In genomic region chr7:14837216-14837615, GRCh38 we compare ENCODE assay signal across 21 cellular contexts.
DNase-seq lines count a peak whose midpoint lies in the region; ATAC-seq, FAIRE-seq and TF ChIP-seq lines count a peak whose summit lies in the region.
"Had no signal": no experiment of that assay in that cellular context is flagged by ENCODE, and none has a peak within 500 bp of the region (broad histone marks: within the 10 kb centered on the region; RNA-seq: fewer than 3 reads in every experiment).

No MANE protein-coding gene starts in this region.

- peaks cover 0 to 16% of the 10 kb centered on the region in 2 donors for H3K4me1 ChIP-seq in right atrium auricular region
- peaks cover 47% of the 10 kb centered on the region for H3K4me1 ChIP-seq in iPS-18a (ENCODE audit: control insufficient read depth, low read depth, low read length)
- no peaks in the 10 kb centered on the region for H3K4me1 ChIP-seq in upper lobe of right lung
- H3K4me1 ChIP-seq: esophagus squamous epithelium, suprapubic skin had no signal

- no peak for FAIRE-seq in GM12892 (lab: Jason Lieb, UNC)
- FAIRE-seq: urothelium cell line had no signal

- H3K27me3 ChIP-seq in right atrium auricular region = no peaks in the 10 kb centered on the region
- H3K27me3 ChIP-seq in iPS-18a (ENCODE audit: control insufficient read depth, insufficient read depth, low read length) = no peaks in the 10 kb centered on the region
- H3K27me3 ChIP-seq in upper lobe of right lung = no peaks in the 10 kb centered on the region
- H3K27me3 ChIP-seq: esophagus squamous epithelium, suprapubic skin had no signal

- TF ChIP-seq POLR2A in GM12892 (IDR thresholded peaks at IDR 0.05; ENCODE audit: low read depth, low read length) = no peak

- no peak for DNase-seq in right atrium auricular region (ENCODE audit: low spot score)
- no peak for DNase-seq in left cardiac atrium
- no peak for DNase-seq in SK-N-MC (ENCODE audit: low read depth, low spot score)
- no peak for DNase-seq in GM12892 (ENCODE audit: insufficient read length)
- no peak for DNase-seq in upper lobe of right lung
- DNase-seq: activated CD4-positive, alpha-beta T cell treated with anti-CD3 and anti-CD28 coated beads, Interleukin-2, amount 50 U/mL, for 48 hours; activated CD4-positive, CD25-positive, alpha-beta regulatory T cell; activated CD8-positive, alpha-beta memory T cell treated with anti-CD3 and anti-CD28 coated beads, Interleukin-2, amount 50 U/mL, for 48 hours; activated naive CD8-positive, alpha-beta T cell treated with anti-CD3 and anti-CD28 coated beads for 36 hours; CD8-positive, alpha-beta T cell; effector memory CD8-positive, alpha-beta T cell; esophagus squamous epithelium; GOT3; stimulated activated CD4-positive, alpha-beta T cell treated with anti-CD3 and anti-CD28 coated beads, Interleukin-2, amount 100 ng/mL, for 24 hours; T-helper 9 cell had no signal

- no peaks in the 10 kb centered on the region for H3K36me3 ChIP-seq in right atrium auricular region
- no peaks in the 10 kb centered on the region for H3K36me3 ChIP-seq in SK-N-MC (ENCODE audit: insufficient read depth, low read length)
- no peaks in the 10 kb centered on the region for H3K36me3 ChIP-seq in iPS-18a (ENCODE audit: control insufficient read depth, low read depth, low read length)
- no peaks in the 10 kb centered on the region for H3K36me3 ChIP-seq in upper lobe of right lung
- H3K36me3 ChIP-seq: esophagus squamous epithelium, suprapubic skin had no signal

- H3K27ac ChIP-seq in right atrium auricular region (peak overlapping the region; percentile 69 to 83), SK-N-MC (peak overlapping the region; percentile 84; the same call in 1 of the 2 replicates), iPS-18a (ENCODE audit: low read length) (no peak overlapping the region), upper lobe of right lung (no peak overlapping the region)
- H3K27ac ChIP-seq: esophagus squamous epithelium, suprapubic skin had no signal

- no peak for ATAC-seq in left cardiac atrium
- ATAC-seq in GM21447 (IDR thresholded peaks at IDR 0.05; ENCODE audit: unreplicated experiment) = no peak
- no peak for ATAC-seq in upper lobe of right lung
- ATAC-seq: CD8-positive, alpha-beta T cell; effector memory CD8-positive, alpha-beta T cell; left lobe of liver; stimulated activated effector memory CD8-positive, alpha-beta T cell treated with anti-CD3 and anti-CD28 coated beads, Interleukin-12 subunit alpha, Interleukin-12 subunit beta, amount 100 ng/mL, for 72 hours had no signal

- intact Hi-C loops in left cardiac atrium (cut with DNase I) = no loop called here
- intact Hi-C loops in upper lobe of right lung (cut with DNase I) = no loop called here

- H3K4me3 ChIP-seq in right atrium auricular region (no peak overlapping the region), SK-N-MC (peak overlapping the region; percentile 74), iPS-18a (ENCODE audit: low read length) (peak overlapping the region; percentile 3), upper lobe of right lung (no peak overlapping the region)
- H3K4me3 ChIP-seq: esophagus squamous epithelium, suprapubic skin had no signal

- TF ChIP-seq CTCF in right atrium auricular region (IDR thresholded peaks at IDR 0.05) (no peak), upper lobe of right lung (IDR thresholded peaks at IDR 0.05) (no peak)

- H3K9ac ChIP-seq in SK-N-MC (ENCODE audit: insufficient read length) (no peak overlapping the region), iPS-18a (ENCODE audit: low read length) (no peak overlapping the region)

- H3K9me3 ChIP-seq in right atrium auricular region (no peaks in the 10 kb centered on the region), SK-N-MC (ENCODE audit: low read depth, low read length) (no peaks in the 10 kb centered on the region), iPS-18a (ENCODE audit: control insufficient read depth, low read depth, low read length) (no peaks in the 10 kb centered on the region), upper lobe of right lung (no peaks in the 10 kb centered on the region)
- H3K9me3 ChIP-seq: esophagus squamous epithelium, suprapubic skin had no signal

Comparison
In these comparisons a context has a peak if more than half of its experiments do, and no peak if none do; other contexts are left out.
1. H3K27ac ChIP-seq: peak in right atrium auricular region (2 of 2) and SK-N-MC (single experiment); none in iPS-18a (single experiment) and upper lobe of right lung (single experiment).
2. H3K4me3 ChIP-seq: peak in SK-N-MC (single experiment) and iPS-18a (single experiment); none in right atrium auricular region (0 of 2) and upper lobe of right lung (single experiment).